In the genomic region with DNA sequence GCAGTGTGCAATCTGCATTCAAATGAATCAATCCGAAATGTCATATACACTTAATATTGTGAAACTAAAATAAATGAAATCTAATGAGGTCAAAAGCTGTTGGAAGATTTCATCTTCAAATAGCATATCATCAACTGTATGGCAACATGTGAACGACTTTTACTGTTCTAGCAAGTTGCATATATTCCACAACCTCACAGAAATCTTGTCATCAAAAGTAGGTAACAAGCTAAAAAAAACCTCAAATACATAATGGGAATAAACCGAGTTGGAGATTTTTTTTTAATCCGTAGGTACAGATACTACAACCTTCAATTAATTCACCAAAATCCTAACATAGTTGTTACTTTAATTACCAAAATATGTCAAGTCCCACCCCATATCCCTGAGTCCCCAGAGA, we compare ENCODE assay signal across 8 cellular contexts. TPM values are rescaled to one million over a fixed set of nuclear protein-coding genes. Genes with fewer than 3 reads are reported as not detected.
DNase-seq lines count a peak whose midpoint lies in the region; ATAC-seq and TF ChIP-seq lines count a peak whose summit lies in the region.

No MANE protein-coding gene starts in this region.

- H3K4me1 ChIP-seq in Panc1 (ENCODE audit: control insufficient read depth, insufficient read depth, low read length) = peaks cover 13% of the 10 kb centered on the region
- no peaks in the 10 kb centered on the region for H3K4me1 ChIP-seq in prostate gland (replicated peaks)

- peak overlapping the region; percentile 98 for H3K4me3 ChIP-seq in GM08714 (ENCODE audit: low read length)
- peak overlapping the region; percentile 65 to 83 for H3K4me3 ChIP-seq in Panc1 (ENCODE audit: low read depth in 2 of 2, low read length in 2 of 2)
- peak overlapping the region; percentile 89 for H3K4me3 ChIP-seq in epithelial cell of proximal tubule (ENCODE audit: low read depth, low read length)
- peak overlapping the region; percentile 99 for H3K4me3 ChIP-seq in prostate gland

- no peaks in the 10 kb centered on the region; the same call in 1 of the 2 replicates for H3K36me3 ChIP-seq in Panc1 (ENCODE audit: control insufficient read depth, insufficient read depth, low read length)
- H3K36me3 ChIP-seq in prostate gland = no peaks in the 10 kb centered on the region

- TSS peak; percentile 70 for BruUV-seq in Panc1 (replicated peaks; lab: Mats Ljungman, UMichigan)

- no peak for TF ChIP-seq POLR2A in prostate gland (IDR thresholded peaks at IDR 0.05)

- CTCF ChIA-PET in Panc1 (lab: Charles Lee) (no interaction called here), HEK293T (lab: Yijun Ruan, JAX) (no interaction called here)

- peak overlapping the region; percentile 80 for H3K27ac ChIP-seq in Panc1 (ENCODE audit: low read length)
- peak overlapping the region; percentile 97 to 100 for H3K27ac ChIP-seq in prostate gland
- H3K27ac ChIP-seq in caudate nucleus (ENCODE audit: low read depth, low read length) = no peak overlapping the region

- whole genome bisulfite sequencing in prostate gland = 13% methylated on average over 4 of the region's 4 CpGs

- no peaks in the 10 kb centered on the region for H3K9me3 ChIP-seq in Panc1 (ENCODE audit: control insufficient read depth, insufficient read depth, low read depth, low read length)
- no peaks in the 10 kb centered on the region for H3K9me3 ChIP-seq in prostate gland

- no peak for TF ChIP-seq CTCF in Panc1 (IDR thresholded peaks at IDR 0.05)
- TF ChIP-seq CTCF in epithelial cell of proximal tubule (conservative IDR thresholded peaks at IDR 0.05; ENCODE audit: low read depth, low read length) = no peak
- TF ChIP-seq CTCF in prostate gland (IDR thresholded peaks at IDR 0.05) = no peak
- TF ChIP-seq CTCF in GM13977 (IDR thresholded peaks at IDR 0.05; ENCODE audit: extremely low read depth, insufficient read depth, missing control alignments) = no peak

- H3K27me3 ChIP-seq in Panc1 (ENCODE audit: control insufficient read depth, insufficient read depth, low read length) (no peaks in the 10 kb centered on the region), prostate gland (replicated peaks; ENCODE audit: insufficient read depth) (no peaks in the 10 kb centered on the region)

- in situ Hi-C loops in Panc1 (cut with HindIII; ENCODE audit: low pct_unique_long_range_greater_than_20kb, low sequenced_read_pairs) = no loop called here
- in situ Hi-C loops in GM13977 (cut with MboI; ENCODE audit: low pct_unique_long_range_greater_than_20kb, low sequenced_read_pairs, unreplicated experiment) = no loop called here

- POLR2A ChIA-PET in Panc1 (lab: Charles Lee) (no interaction called here), HEK293T (lab: Yijun Ruan, JAX) (interaction anchor here (0.8 to 1.4 kb wide), 4 partner anchors 13 to 158 kb away, joined by 3 read pairs; partner anchors contain the start of gene HSDL2)

- intact Hi-C loops in Panc1 (cut with micrococcal nuclease; ENCODE audit: unreplicated experiment) = no loop called here
- intact Hi-C loops in prostate gland (cut with DNase I) = loop anchor here (2.0 to 10.0 kb wide), 6 partner anchors 50 to 483 kb away; partner anchors contain the start of genes HSDL2, INIP and UGCG

- ATAC-seq in Panc1 = no peak

- DNase-seq in Panc1 (ENCODE audit: low read depth, low spot score) (no peak), epithelial cell of proximal tubule (ENCODE audit: low read depth) (no peak), prostate gland (ENCODE audit: low spot score) (no peak), 8988T (no peak), GM13977 (ENCODE audit: low spot score) (no peak), HEK293T (ENCODE audit: extremely low spot score) (no peak), caudate nucleus (lab: John Stamatoyannopoulos, UW) (no peak)

TF ChIP-seq in HEK293T, 16 proteins besides CTCF, POLR2A, EP300 and RAD21:
- TF ChIP-seq, protein P1, sequence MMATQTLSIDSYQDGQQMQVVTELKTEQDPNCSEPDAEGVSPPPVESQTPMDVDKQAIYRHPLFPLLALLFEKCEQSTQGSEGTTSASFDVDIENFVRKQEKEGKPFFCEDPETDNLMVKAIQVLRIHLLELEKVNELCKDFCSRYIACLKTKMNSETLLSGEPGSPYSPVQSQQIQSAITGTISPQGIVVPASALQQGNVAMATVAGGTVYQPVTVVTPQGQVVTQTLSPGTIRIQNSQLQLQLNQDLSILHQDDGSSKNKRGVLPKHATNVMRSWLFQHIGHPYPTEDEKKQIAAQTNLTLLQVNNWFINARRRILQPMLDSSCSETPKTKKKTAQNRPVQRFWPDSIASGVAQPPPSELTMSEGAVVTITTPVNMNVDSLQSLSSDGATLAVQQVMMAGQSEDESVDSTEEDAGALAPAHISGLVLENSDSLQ (IDR thresholded peaks at IDR 0.05) = no peak
- TF ChIP-seq ZNF384 (IDR thresholded peaks at IDR 0.05) (no peak), SP1 (IDR thresholded peaks at IDR 0.05) (no peak), NFRKB (IDR thresholded peaks at IDR 0.05) (no peak), FOXM1 (IDR thresholded peaks at IDR 0.05; ENCODE audit: borderline replicate concordance) (no peak), FOXK2 (IDR thresholded peaks at IDR 0.05) (no peak), LEF1 (IDR thresholded peaks at IDR 0.05; ENCODE audit: borderline replicate concordance) (no peak), CTBP1 (IDR thresholded peaks at IDR 0.05; ENCODE audit: borderline replicate concordance) (no peak), BHLHE40 (IDR thresholded peaks at IDR 0.05; ENCODE audit: borderline replicate concordance) (no peak), HDGF (IDR thresholded peaks at IDR 0.05; ENCODE audit: borderline replicate concordance) (no peak)

RNA-seq across cellular contexts. Expression of gene PTBP3, which starts 1.1 kb away (rescaled TPM):
- 82.5 TPM for total RNA-seq in Panc1 (2021; ENCODE audit: unreplicated experiment)
- polyA plus RNA-seq in Panc1 (2012; ENCODE audit: insufficient read length) = 18.1 TPM
- total RNA-seq in epithelial cell of proximal tubule = 109 and 210 TPM in 2 replicates
- total RNA-seq in prostate gland = 100 to 1,000 TPM in 1 of 2 donors, 10 to 100 TPM in 1; 56.6 to 140 TPM

RNA-seq across cellular contexts. Expression of gene HSDL2, which starts 47.6 kb away (rescaled TPM):
- total RNA-seq in Panc1 (2021; ENCODE audit: unreplicated experiment) = 32.2 TPM
- polyA plus RNA-seq in Panc1 (2012; ENCODE audit: insufficient read length) = 26.0 TPM
- total RNA-seq in epithelial cell of proximal tubule = 25.3 and 34.0 TPM in 2 replicates
- 10 to 100 TPM; 22.2 to 25.2 TPM for total RNA-seq in prostate gland
